Comparison of ENCODE assay signal across 15 cellular contexts in genomic region chr9:108386859-108387384, GRCh38.
DNase-seq lines count a peak whose midpoint lies in the region; ATAC-seq and TF ChIP-seq lines count a peak whose summit lies in the region.
"Had no signal": no experiment of that assay in that cellular context is flagged by ENCODE, and none has a peak within 500 bp of the region (broad histone marks: within the 10 kb centered on the region; RNA-seq: fewer than 3 reads in every experiment).

No MANE protein-coding gene starts in this region.

- 18 to 40% methylated on average over 1 of the region's 1 CpG for WGBS in gastroesophageal sphincter (ENCODE audit: low coverage in 1 of 2), 2 donors

- POLR2A ChIA-PET in AG04449 (lab: Yijun Ruan, JAX), result no interaction called here

- H3K27me3 ChIP-seq in kidney epithelial cell (ENCODE audit: control insufficient read depth, insufficient read depth, low read length) (no peaks in the 10 kb centered on the region), tibial artery (no peaks in the 10 kb centered on the region), gastroesophageal sphincter (no peaks in the 10 kb centered on the region)

- no peak for TF ChIP-seq EP300 in gastroesophageal sphincter (IDR thresholded peaks at IDR 0.05)

- no peaks in the 10 kb centered on the region; the same call in none of the 2 replicates for H3K27me3 Mint-ChIP-seq in HFFc6 (ENCODE audit: insufficient read depth)

- H3K27ac Mint-ChIP-seq in HFFc6, result peak overlapping the region; percentile 38; the same call in 1 of the 2 replicates
- H3K27ac Mint-ChIP-seq: WTC11 had no signal

- intact Hi-C loops in tibial artery (cut with DNase I; ENCODE audit: low total_unique reads), result no loop called here

- H3K4me3 Mint-ChIP-seq in HFFc6, result no peak overlapping the region
- H3K4me3 Mint-ChIP-seq: WTC11 had no signal

- no peaks in the 10 kb centered on the region for H3K36me3 Mint-ChIP-seq in HFFc6 (ENCODE audit: low read depth)
- H3K36me3 Mint-ChIP-seq: WTC11 had no signal

- DNase-seq in AG04449 (ENCODE audit: low read depth, low spot score), result peak; percentile 38
- peak; percentile 59 for DNase-seq in HFFc6
- peak; percentile 43 to 64 for DNase-seq in cardiac fibroblast (ENCODE audit: low read depth in 2 of 2)
- DNase-seq in kidney epithelial cell (ENCODE audit: low read depth), result peak; percentile 9
- no peak for DNase-seq in NCI-H146 (lab: John Stamatoyannopoulos, UW)
- DNase-seq in tibial artery, result no peak
- DNase-seq: activated naive CD4-positive, alpha-beta T cell; NCI-H1092 treated with DMSO at 0.1 percent for 48 hours; NCI-H345; nucleus accumbens; SW 1271 had no signal

- ATAC-seq in GM19035 (IDR thresholded peaks at IDR 0.05; ENCODE audit: unreplicated experiment) (no peak), gastroesophageal sphincter (no peak)
- ATAC-seq: A549, WTC11 had no signal

- H3K27ac ChIP-seq in tibial artery, result no peak overlapping the region
- no peak overlapping the region for H3K27ac ChIP-seq in gastroesophageal sphincter
- H3K27ac ChIP-seq: A549 had no signal

- TF ChIP-seq POLR2A in gastroesophageal sphincter (IDR thresholded peaks at IDR 0.05), result no peak

- H3K9me3 ChIP-seq in tibial artery (no peaks in the 10 kb centered on the region), gastroesophageal sphincter (no peaks in the 10 kb centered on the region)
- H3K9me3 ChIP-seq: A549 had no signal

- peaks cover 0 to 7% (median 0%) of the 10 kb centered on the region in 4 donors for H3K4me1 ChIP-seq in tibial artery
- H3K4me1 ChIP-seq in gastroesophageal sphincter, result no peaks in the 10 kb centered on the region

- H3K9me3 Mint-ChIP-seq in HFFc6, result no peaks in the 10 kb centered on the region
- H3K9me3 Mint-ChIP-seq: WTC11 had no signal

- TF ChIP-seq CTCF in AG04449 (IDR thresholded peaks at IDR 0.05; ENCODE audit: insufficient read depth, low read length, missing control alignments), result no peak
- no peak for TF ChIP-seq CTCF in HFFc6 (IDR thresholded peaks at IDR 0.05)
- no peak for TF ChIP-seq CTCF in cardiac fibroblast (IDR thresholded peaks at IDR 0.05; ENCODE audit: low read depth, low read length)
- no peak for TF ChIP-seq CTCF in kidney epithelial cell (IDR thresholded peaks at IDR 0.05; ENCODE audit: insufficient read depth, low read length, poor library complexity, severe bottlenecking)
- TF ChIP-seq CTCF in tibial artery (IDR thresholded peaks at IDR 0.05), result no peak
- TF ChIP-seq CTCF in gastroesophageal sphincter (IDR thresholded peaks at IDR 0.05), result no peak

- peaks cover 24% of the 10 kb centered on the region for H3K4me1 Mint-ChIP-seq in HFFc6 (ENCODE audit: low read depth)
- H3K4me1 Mint-ChIP-seq: WTC11 had no signal

- CTCF ChIA-PET in AG04449 (lab: Yijun Ruan, JAX), result no interaction called here

- H3K4me3 ChIP-seq in AG04449 (ENCODE audit: low read depth, low read length) (no peak overlapping the region), cardiac fibroblast (replicated peaks in 1 of 2; ENCODE audit: low read depth in 2 of 2, low read length in 2 of 2) (no peak overlapping the region), kidney epithelial cell (ENCODE audit: low read depth, low read length) (no peak overlapping the region), tibial artery (no peak overlapping the region), gastroesophageal sphincter (no peak overlapping the region)
- H3K4me3 ChIP-seq: A549 had no signal

- H3K36me3 ChIP-seq in kidney epithelial cell (ENCODE audit: control insufficient read depth, insufficient read depth, low read length) (no peaks in the 10 kb centered on the region), tibial artery (no peaks in the 10 kb centered on the region), gastroesophageal sphincter (no peaks in the 10 kb centered on the region)

Comparison
In these comparisons a context has a peak if more than half of its experiments do, and no peak if none do; other contexts are left out.
1. DNase-seq: peak in AG04449 (single experiment), HFFc6 (single experiment), cardiac fibroblast (2 of 2) and kidney epithelial cell (single experiment); none in NCI-H146 (single experiment) and tibial artery (0 of 2).